8 cellular contexts compared by ENCODE assay signal in the genomic region with DNA sequence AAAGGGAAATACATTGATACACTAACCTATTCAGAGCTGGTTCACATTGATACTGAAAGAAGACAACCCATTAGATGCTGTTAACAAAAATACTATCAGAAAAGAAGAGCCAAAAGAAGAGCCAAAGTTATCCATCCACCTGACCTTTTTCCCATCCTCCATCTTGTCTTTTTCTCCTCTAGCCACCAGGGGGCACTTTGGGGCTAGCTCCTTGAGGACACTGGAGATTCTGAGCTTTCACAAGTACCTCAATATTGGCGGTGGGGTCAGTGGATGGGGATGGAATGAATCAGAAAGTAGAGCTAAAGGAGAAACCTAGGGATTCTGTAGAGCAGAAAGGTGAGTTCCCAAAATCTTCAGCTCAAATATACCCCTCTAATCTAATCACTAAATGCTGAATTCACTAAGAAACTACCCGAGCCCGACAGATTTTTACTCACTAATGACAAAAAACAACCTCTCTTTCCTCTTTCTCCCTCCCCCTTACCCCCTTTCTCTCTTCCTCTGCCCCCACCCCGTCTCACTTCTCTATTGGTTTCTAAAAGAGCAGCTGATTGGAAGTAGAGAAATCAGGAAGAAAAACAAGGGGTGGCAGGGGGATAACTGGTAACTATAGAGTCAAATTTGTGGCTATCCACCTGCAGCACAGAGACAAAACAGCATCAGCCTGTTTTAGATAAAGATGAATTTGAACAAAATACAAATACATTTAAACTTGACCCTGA.
DNase-seq lines count a peak whose midpoint lies in the region; ATAC-seq, FAIRE-seq and TF ChIP-seq lines count a peak whose summit lies in the region.

No MANE protein-coding gene starts in this region.

- no peaks in the 10 kb centered on the region for H3K4me1 Mint-ChIP-seq in CD4-positive, alpha-beta T cell (ENCODE audit: low read depth)

- no peak overlapping the region for H2AFZ ChIP-seq in fibroblast of lung (ENCODE audit: low read length)

- H3K4me3 Mint-ChIP-seq in CD4-positive, alpha-beta T cell: no peak overlapping the region

- DNase-seq in CMK (ENCODE audit: low read depth) (peak; percentile 2), H54 (ENCODE audit: insufficient read length, low spot score) (peak; percentile 5), Peyer's patch (peak in 2 of 3 donors; percentile 43 to 50), fibroblast of lung (ENCODE audit: low read depth in 2 of 2) (peak; percentile 45 to 62), superior temporal gyrus (ENCODE audit: extremely low spot score) (peak; percentile 87), SW 1271 (lab: John Stamatoyannopoulos, UW) (no peak), NCI-H510A treated with DMSO at 0.1 percent for 48 hours (lab: John Stamatoyannopoulos, UW) (no peak)
- no peak for DNase-seq in CD4-positive, alpha-beta T cell

- no peak for ATAC-seq in CD4-positive, alpha-beta T cell (ENCODE audit: poor library complexity)

- no peaks in the 10 kb centered on the region for H3K27me3 Mint-ChIP-seq in CD4-positive, alpha-beta T cell

- no peaks in the 10 kb centered on the region for H3K9me3 ChIP-seq in Peyer's patch
- H3K9me3 ChIP-seq in fibroblast of lung (ENCODE audit: control insufficient read depth, insufficient read depth, low read depth, low read length): no peaks in the 10 kb centered on the region
- H3K9me3 ChIP-seq in CD4-positive, alpha-beta T cell (ENCODE audit: control insufficient read depth, low read length): no peaks in the 10 kb centered on the region

- no peak overlapping the region for H3K27ac ChIP-seq in Peyer's patch
- no peak overlapping the region for H3K27ac ChIP-seq in fibroblast of lung (ENCODE audit: insufficient read depth, low read length)
- no peak overlapping the region for H3K27ac ChIP-seq in CD4-positive, alpha-beta T cell (ENCODE audit: low read depth, low read length)

- no peak for FAIRE-seq in H54 (lab: Jason Lieb, UNC)

- H3K4me2 ChIP-seq in fibroblast of lung (ENCODE audit: extremely low read depth, insufficient read depth, low read length): no peak overlapping the region

- H3K36me3 ChIP-seq in Peyer's patch (no peaks in the 10 kb centered on the region), fibroblast of lung (ENCODE audit: control insufficient read depth, insufficient read depth, low read length) (no peaks in the 10 kb centered on the region)

- no peaks in the 10 kb centered on the region for H3K27me3 ChIP-seq in Peyer's patch
- H3K27me3 ChIP-seq in fibroblast of lung (ENCODE audit: control insufficient read depth, insufficient read depth, low read length): no peaks in the 10 kb centered on the region
- H3K27me3 ChIP-seq in CD4-positive, alpha-beta T cell (ENCODE audit: control insufficient read depth, insufficient read depth, low read length): no peaks in the 10 kb centered on the region

- no peak for TF ChIP-seq POLR2A in H54 (IDR thresholded peaks at IDR 0.05; ENCODE audit: low read depth, low read length)
- TF ChIP-seq POLR2A in Peyer's patch (IDR thresholded peaks at IDR 0.05): no peak

- intact Hi-C loops in CD4-positive, alpha-beta T cell (cut with DNase I, micrococcal nuclease): no loop called here

- H3K9me3 Mint-ChIP-seq in CD4-positive, alpha-beta T cell: no peaks in the 10 kb centered on the region

- peak in 5 of 6 experiments; percentile 7 to 45 (median 24) for TF ChIP-seq CTCF in Peyer's patch (IDR thresholded peaks at IDR 0.05)
- TF ChIP-seq CTCF in fibroblast of lung (conservative IDR thresholded peaks at IDR 0.05 in 1 of 2, IDR thresholded peaks at IDR 0.05 in 1 of 2; ENCODE audit: low read depth in 1 of 2, low read length in 2 of 2): peak; percentile 63 to 86
- TF ChIP-seq CTCF in CD4-positive, alpha-beta T cell (IDR thresholded peaks at IDR 0.05): no peak

- no peaks in the 10 kb centered on the region for H3K79me2 ChIP-seq in fibroblast of lung (ENCODE audit: control insufficient read depth, insufficient read depth, low read length)

- H4K20me1 ChIP-seq in fibroblast of lung (ENCODE audit: control insufficient read depth, extremely low read depth, insufficient read depth, low read length): no peaks in the 10 kb centered on the region

- H3K27ac Mint-ChIP-seq in CD4-positive, alpha-beta T cell: no peak overlapping the region

- POLR2A ChIA-PET in CD4-positive, alpha-beta T cell (lab: Charles Lee): no interaction called here

- no peak overlapping the region for H3K9ac ChIP-seq in fibroblast of lung (ENCODE audit: insufficient read depth, low read length)

- no peak overlapping the region for H3K4me3 ChIP-seq in Peyer's patch
- H3K4me3 ChIP-seq in fibroblast of lung (replicated peaks in 1 of 4; ENCODE audit: control extremely low read depth in 1 of 4, insufficient read depth in 1 of 4, low read depth in 3 of 4, low read length in 4 of 4): no peak overlapping the region

- CTCF ChIA-PET in CD4-positive, alpha-beta T cell (lab: Charles Lee): no interaction called here

- no peaks in the 10 kb centered on the region for H3K4me1 ChIP-seq in Peyer's patch
- no peaks in the 10 kb centered on the region for H3K4me1 ChIP-seq in fibroblast of lung (ENCODE audit: control insufficient read depth, extremely low read depth, insufficient read depth, low read length)

- H3K36me3 Mint-ChIP-seq in CD4-positive, alpha-beta T cell (ENCODE audit: low read depth): no peaks in the 10 kb centered on the region

Comparison
In these comparisons a context has a peak if more than half of its experiments do, and no peak if none do; other contexts are left out.
1. DNase-seq: peak in CMK (single experiment), H54 (single experiment), Peyer's patch (2 of 3), fibroblast of lung (2 of 2) and superior temporal gyrus (single experiment); none in CD4-positive, alpha-beta T cell (0 of 10), SW 1271 (0 of 2) and NCI-H510A treated with DMSO at 0.1 percent for 48 hours (single experiment).